In genomic region chr3:184016820-184017671, GRCh38 we compare ENCODE assay signal across 9 cellular contexts. TPM values are rescaled to one million over a fixed set of nuclear protein-coding genes. Genes with fewer than 3 reads are reported as not detected.
DNase-seq lines count a peak whose midpoint lies in the region; ATAC-seq and TF ChIP-seq lines count a peak whose summit lies in the region.
"Had no signal": no experiment of that assay in that cellular context is flagged by ENCODE, and none has a peak within 500 bp of the region (broad histone marks: within the 10 kb centered on the region; RNA-seq: fewer than 3 reads in every experiment).

No MANE protein-coding gene starts in this region.

- peak overlapping the region; percentile 98 for H3K4me3 Mint-ChIP-seq in endodermal cell
- H3K4me3 Mint-ChIP-seq in mesothelial cell of epicardium = peak overlapping the region; percentile 100

- peaks cover 8% of the 10 kb centered on the region for H3K36me3 ChIP-seq in endodermal cell (ENCODE audit: control insufficient read depth, insufficient read depth, low read length)

- H3K9me3 Mint-ChIP-seq in endodermal cell (no peaks in the 10 kb centered on the region), mesothelial cell of epicardium (peaks cover 6% of the 10 kb centered on the region)

- peaks cover 20% of the 10 kb centered on the region for H3K4me1 Mint-ChIP-seq in endodermal cell
- peaks cover 33% of the 10 kb centered on the region for H3K4me1 Mint-ChIP-seq in mesothelial cell of epicardium

- ATAC-seq in GM18867 (IDR thresholded peaks at IDR 0.05; ENCODE audit: unreplicated experiment) (peak; percentile 62), HG03066 (IDR thresholded peaks at IDR 0.05; ENCODE audit: low read depth, unreplicated experiment) (peak; percentile 74)

- H3K4me1 ChIP-seq in endodermal cell (ENCODE audit: control insufficient read depth, insufficient read depth, low read length) = no peaks in the 10 kb centered on the region

- peak overlapping the region; percentile 75 for H3K9ac ChIP-seq in endodermal cell (ENCODE audit: extremely low read depth, low read length, poor library complexity, severe bottlenecking)

- 14 to 25% methylated on average over 35 to 57 of the region's 57 CpGs for WGBS in endodermal cell (ENCODE audit: insufficient coverage in 1 of 2, insufficient read length in 1 of 2), 2 experiments

- H3K27ac ChIP-seq in endodermal cell (ENCODE audit: low read depth, low read length) = peak overlapping the region; percentile 92

- H3K27me3 ChIP-seq in endodermal cell (ENCODE audit: control insufficient read depth, insufficient read depth, low read length, poor library complexity, severe bottlenecking) = no peaks in the 10 kb centered on the region

- H3K36me3 Mint-ChIP-seq in endodermal cell (ENCODE audit: low read depth) = peaks cover 18% of the 10 kb centered on the region
- peaks cover 14% of the 10 kb centered on the region for H3K36me3 Mint-ChIP-seq in mesothelial cell of epicardium

- peak overlapping the region; percentile 99 for H3K27ac Mint-ChIP-seq in endodermal cell
- H3K27ac Mint-ChIP-seq in mesothelial cell of epicardium = peak overlapping the region; percentile 98

- TF ChIP-seq CTCF in endodermal cell (conservative IDR thresholded peaks at IDR 0.05) (peak; percentile 99), mesothelial cell of epicardium (IDR thresholded peaks at IDR 0.05; ENCODE audit: unreplicated experiment) (peak; percentile 97)

- DNase-seq in Ammon's horn (ENCODE audit: low spot score) (peak; percentile 71), NCI-H2227 treated with DMSO at 0.1 percent for 48 hours (lab: John Stamatoyannopoulos, UW) (peak; percentile 61), endodermal cell (peak; percentile 86), mesothelial cell of epicardium (ENCODE audit: low spot score in 2 of 2, unreplicated experiment in 2 of 2) (peak; percentile 48 to 73)
- DNase-seq in activated CD4-positive, alpha-beta T cell treated with anti-CD3 and anti-CD28 coated beads, Interleukin-2, amount 50 U/mL, for 48 hours = peak; percentile 53 to 60
- peak; percentile 5 to 11 for DNase-seq in stimulated activated CD8-positive, alpha-beta memory T cell treated with anti-CD3 and anti-CD28 coated beads, Interleukin-4, amount 100 ng/mL, for 1 hour (ENCODE audit: low read depth in 2 of 2, low spot score in 1 of 2)

- H3K27me3 Mint-ChIP-seq in endodermal cell (ENCODE audit: insufficient read depth) = peaks cover 3% of the 10 kb centered on the region
- H3K27me3 Mint-ChIP-seq in mesothelial cell of epicardium (ENCODE audit: low read depth) = peaks cover 2% of the 10 kb centered on the region

- H3K9me3 ChIP-seq in endodermal cell (ENCODE audit: control insufficient read depth, low read length) = no peaks in the 10 kb centered on the region

- H3K4me3 ChIP-seq in endodermal cell (ENCODE audit: low read length) = peak overlapping the region; percentile 96

RNA-seq across cellular contexts. Expression of gene ABCC5, which starts 0.6 kb away (rescaled TPM):
- total RNA-seq in endodermal cell (10 to 100 TPM; 32.8 to 35.7 TPM), mesothelial cell of epicardium (60.4 to 63.4 TPM (median 62.3 TPM) in 3 replicates)
- polyA plus RNA-seq in endodermal cell (2013, experiment 1 of 2) = 32.4 TPM
- polyA plus RNA-seq in endodermal cell (2013, experiment 2 of 2) = 28.1 TPM

RNA-seq across cellular contexts. Expression of gene HTR3D, which starts 14.5 kb away (rescaled TPM):
- total RNA-seq in endodermal cell = not detected
- not detected for polyA plus RNA-seq in endodermal cell (2013, experiment 1 of 2)
- polyA plus RNA-seq in endodermal cell (2013, experiment 2 of 2) = not detected
- total RNA-seq in mesothelial cell of epicardium = not detected in 3 replicates
- total RNA-seq: activated CD8-positive, alpha-beta memory T cell treated with anti-CD3 and anti-CD28 coated beads for 36 hours had no signal

RNA-seq across cellular contexts. Expression of gene HTR3C, which starts 35.8 kb away (rescaled TPM):
- total RNA-seq in endodermal cell (not detected), mesothelial cell of epicardium (not detected in 3 replicates)
- not detected for polyA plus RNA-seq in endodermal cell (2013, experiment 1 of 2)
- polyA plus RNA-seq in endodermal cell (2013, experiment 2 of 2) = not detected
- total RNA-seq: activated CD8-positive, alpha-beta memory T cell treated with anti-CD3 and anti-CD28 coated beads for 36 hours had no signal

Comparison
In these comparisons a context has a peak if more than half of its experiments do, and no peak if none do; other contexts are left out.
1. Peak in every context shown above with its lines: DNase-seq, ATAC-seq, H3K4me3 ChIP-seq and H3K27ac ChIP-seq.
2. DNase-seq: peak in every context shown above with its lines; median percentile 86 in endodermal cell; 71 in Ammon's horn; 61 in NCI-H2227 treated with DMSO at 0.1 percent for 48 hours; 60 in mesothelial cell of epicardium; 56 in activated CD4-positive, alpha-beta T cell treated with anti-CD3 and anti-CD28 coated beads, Interleukin-2, amount 50 U/mL, for 48 hours; 8 in stimulated activated CD8-positive, alpha-beta memory T cell treated with anti-CD3 and anti-CD28 coated beads, Interleukin-4, amount 100 ng/mL, for 1 hour.